ENCODE assay signal across 9 cellular contexts in the genomic region with DNA sequence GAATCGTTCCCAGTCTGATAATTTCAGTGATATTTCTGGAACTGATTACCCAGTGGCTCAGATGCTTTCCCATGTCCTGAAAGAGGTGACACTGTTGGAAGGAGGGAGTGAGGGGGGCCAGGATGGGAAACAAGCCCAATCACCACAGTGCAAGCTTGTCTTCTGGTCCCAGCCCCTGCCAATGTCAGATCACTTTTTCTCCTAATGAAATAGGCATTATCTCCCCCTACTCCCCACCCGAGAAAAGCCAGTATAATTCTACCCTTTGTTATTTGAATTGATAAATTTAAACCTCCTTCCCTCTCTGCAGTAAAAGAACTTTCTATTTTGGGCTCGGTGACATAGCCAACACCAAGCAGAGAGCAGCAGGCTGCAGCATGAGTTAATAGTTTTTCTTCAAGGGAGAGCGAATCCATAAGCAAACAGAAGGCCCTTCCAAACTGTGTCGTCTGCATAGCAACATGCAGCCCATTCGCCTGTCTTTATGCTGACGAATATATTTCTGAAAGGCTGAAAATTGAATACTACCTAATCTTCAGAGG. TPM values are rescaled to one million over a fixed set of nuclear protein-coding genes. Genes with fewer than 3 reads are reported as not detected.
DNase-seq lines count a peak whose midpoint lies in the region; ATAC-seq and TF ChIP-seq lines count a peak whose summit lies in the region.
"Had no signal": no experiment of that assay in that cellular context is flagged by ENCODE, and none has a peak within 500 bp of the region (broad histone marks: within the 10 kb centered on the region; RNA-seq: fewer than 3 reads in every experiment).

No MANE protein-coding gene starts in this region.

- H3K9me3 ChIP-seq in neuronal stem cell (replicated peaks in 1 of 2; ENCODE audit: control insufficient read depth in 2 of 2, insufficient read depth in 1 of 2, low read depth in 1 of 2, low read length in 2 of 2) (no peaks in the 10 kb centered on the region), PC-9 (ENCODE audit: insufficient read depth, low read depth) (no peaks in the 10 kb centered on the region)

- H3K4me3 ChIP-seq in fibroblast of villous mesenchyme (ENCODE audit: low read depth, low read length) (no peak overlapping the region), neuronal stem cell (ENCODE audit: low read length in 2 of 2) (no peak overlapping the region), PC-9 (no peak overlapping the region)

- peak overlapping the region; percentile 84 for H2AFZ ChIP-seq in neuronal stem cell (ENCODE audit: low read length)
- no peak overlapping the region for H2AFZ ChIP-seq in PC-9

- H3K9me2 ChIP-seq in PC-9 (ENCODE audit: insufficient read depth): no peaks in the 10 kb centered on the region

- no peak overlapping the region for H2BK12ac ChIP-seq in neuronal stem cell (ENCODE audit: low read length)

- no peaks in the 10 kb centered on the region for H3K79me1 ChIP-seq in neuronal stem cell (ENCODE audit: low read depth, low read length)

- no peak overlapping the region for H2BK5ac ChIP-seq in neuronal stem cell (ENCODE audit: low read length)

- H2BK15ac ChIP-seq in neuronal stem cell (ENCODE audit: low read length): no peak overlapping the region

- peaks cover 1% of the 10 kb centered on the region for H3F3A ChIP-seq in PC-9 (ENCODE audit: insufficient read depth, low read depth)

- no peak overlapping the region for H3K23ac ChIP-seq in neuronal stem cell (ENCODE audit: low read depth, low read length, poor library complexity)

- H2BK120ac ChIP-seq in neuronal stem cell (ENCODE audit: low read depth, low read length): no peak overlapping the region

- peak; percentile 87 for DNase-seq in DMS53 (lab: John Stamatoyannopoulos, UW)
- DNase-seq in SHP77 (lab: John Stamatoyannopoulos, UW): peak; percentile 27 to 74
- peak; percentile 83 for DNase-seq in fibroblast of villous mesenchyme (ENCODE audit: low read depth)
- no peak for DNase-seq in neuronal stem cell (ENCODE audit: low spot score)
- no peak for DNase-seq in NK-92 (lab: John Stamatoyannopoulos, UW; ENCODE audit: unreplicated experiment)
- no peak for DNase-seq in GM19240 (ENCODE audit: insufficient read length, low spot score)
- DNase-seq in PC-9: no peak
- DNase-seq: activated CD4-positive, alpha-beta T cell treated with anti-CD3 and anti-CD28 coated beads, Interleukin-2, amount 50 U/mL, for 1 hour had no signal

- H2AK5ac ChIP-seq in neuronal stem cell (ENCODE audit: low read depth, low read length): no peak overlapping the region

- no peak overlapping the region for H3K9ac ChIP-seq in neuronal stem cell (ENCODE audit: low read depth, low read length, poor library complexity)

- no peak overlapping the region for H3K14ac ChIP-seq in neuronal stem cell (ENCODE audit: low read length)

- intact Hi-C loops in PC-9 (cut with micrococcal nuclease; ENCODE audit: unreplicated experiment): no loop called here

- H3K18ac ChIP-seq in neuronal stem cell (ENCODE audit: low read length): no peak overlapping the region

- H4K91ac ChIP-seq in neuronal stem cell (ENCODE audit: low read depth, low read length, poor library complexity): no peak overlapping the region

- no peaks in the 10 kb centered on the region for H3K79me2 ChIP-seq in PC-9 (ENCODE audit: low read depth)

- no peak for ATAC-seq in HG03432 (IDR thresholded peaks at IDR 0.05; ENCODE audit: unreplicated experiment)

- WGBS in neuronal stem cell (ENCODE audit: extremely low coverage in 2 of 2, insufficient read length in 2 of 2, insufficient replicate concordance in 1 of 2), 2 donors: no CpG with 5 or more reads among the region's 7 CpGs

- BruUV-seq in PC-9 (replicated peaks; lab: Mats Ljungman, UMichigan): no TSS peak

- H4K20me1 ChIP-seq in PC-9 (ENCODE audit: insufficient read depth): no peaks in the 10 kb centered on the region

- no peak overlapping the region for H4K8ac ChIP-seq in neuronal stem cell (ENCODE audit: low read depth, low read length)

- H3K27me3 ChIP-seq in neuronal stem cell (ENCODE audit: control insufficient read depth in 3 of 3, insufficient read depth in 3 of 3, low read depth in 1 of 3, low read length in 3 of 3) (peaks cover 0 to 19% (median 0%) of the 10 kb centered on the region in 3 experiments), PC-9 (ENCODE audit: insufficient read depth, low read depth) (no peaks in the 10 kb centered on the region)

- POLR2A ChIA-PET in PC-9 (lab: Charles Lee; ENCODE audit: unreplicated experiment): no interaction called here

- TF ChIP-seq CTCF in fibroblast of villous mesenchyme (IDR thresholded peaks at IDR 0.05; ENCODE audit: insufficient read depth, low read depth, low read length): no peak
- TF ChIP-seq CTCF in PC-9 (conservative IDR thresholded peaks at IDR 0.05): no peak

- H3K27ac ChIP-seq in neuronal stem cell (replicated peaks; ENCODE audit: low read length): no peak overlapping the region
- no peak overlapping the region for H3K27ac ChIP-seq in PC-9

- CTCF ChIA-PET in PC-9 (lab: Charles Lee): no interaction called here

- H3K36me3 ChIP-seq in neuronal stem cell (replicated peaks in 1 of 2; ENCODE audit: control insufficient read depth in 2 of 2, insufficient read depth in 2 of 2, low read length in 2 of 2) (no peaks in the 10 kb centered on the region), PC-9 (ENCODE audit: low read depth) (no peaks in the 10 kb centered on the region)

- no peak overlapping the region for H3K4me2 ChIP-seq in neuronal stem cell (ENCODE audit: insufficient read depth, low read length, poor library complexity, severe bottlenecking)
- H3K4me2 ChIP-seq in PC-9: no peak overlapping the region

- no peak overlapping the region for H3K4ac ChIP-seq in neuronal stem cell (ENCODE audit: low read length)

- H3K4me1 ChIP-seq in neuronal stem cell (ENCODE audit: control insufficient read depth in 2 of 2, insufficient read depth in 1 of 2, low read depth in 1 of 2, low read length in 2 of 2): peaks cover 3% of the 10 kb centered on the region in 2 donors
- peaks cover 18% of the 10 kb centered on the region for H3K4me1 ChIP-seq in PC-9 (replicated peaks; ENCODE audit: insufficient read depth)

RNA-seq across cellular contexts. Expression of a gene that starts 14.6 kb away (rescaled TPM):
- total RNA-seq in fibroblast of villous mesenchyme (41.9 and 60.9 TPM in 2 replicates), PC-9 (2021) (146 and 149 TPM in 2 replicates)
- 63.9 TPM for polyA plus RNA-seq in neuronal stem cell (2013, experiment 1 of 2)
- polyA plus RNA-seq in neuronal stem cell (2013, experiment 2 of 2): 61.4 TPM

Comparison
In these comparisons a context has a peak if more than half of its experiments do, and no peak if none do; other contexts are left out.
1. DNase-seq: peak in DMS53 (single experiment), SHP77 (2 of 2) and fibroblast of villous mesenchyme (single experiment); none in neuronal stem cell (single experiment), NK-92 (single experiment), GM19240 (single experiment) and PC-9 (0 of 2).